ENCODE assay signal across 19 cellular contexts in the genomic region with DNA sequence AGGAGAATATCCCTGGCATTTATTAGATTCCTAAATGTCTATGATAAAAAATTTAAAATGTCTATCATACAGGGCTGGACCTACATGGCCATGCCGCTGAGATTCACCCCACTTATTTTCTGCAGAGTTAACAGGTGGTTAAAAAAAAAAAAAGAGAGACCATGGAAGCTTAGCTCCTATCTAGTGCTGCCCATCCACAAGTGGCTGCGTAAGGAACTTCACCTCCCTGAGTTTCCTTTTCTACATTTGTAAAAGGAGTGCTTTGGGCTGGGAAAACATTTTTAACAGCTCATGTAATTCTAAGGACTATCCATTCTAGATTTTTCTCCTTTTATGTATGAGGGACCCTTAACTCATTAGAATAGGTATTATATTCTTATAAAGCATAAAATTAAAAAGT.
DNase-seq lines count a peak whose midpoint lies in the region; FAIRE-seq and TF ChIP-seq lines count a peak whose summit lies in the region.
"Had no signal": no experiment of that assay in that cellular context is flagged by ENCODE, and none has a peak within 500 bp of the region (broad histone marks: within the 10 kb centered on the region; RNA-seq: fewer than 3 reads in every experiment).

No MANE protein-coding gene starts in this region.

- H3K27ac ChIP-seq in mammary epithelial cell (ENCODE audit: insufficient read depth, low read depth, low read length), result no peak overlapping the region
- no peak overlapping the region for H3K27ac ChIP-seq in breast epithelium
- H3K27ac ChIP-seq: A549, PC-9 had no signal

- no peaks in the 10 kb centered on the region for H3K4me1 ChIP-seq in mammary epithelial cell (ENCODE audit: insufficient read depth, low read length)
- H3K4me1 ChIP-seq in breast epithelium, result no peaks in the 10 kb centered on the region
- H3K4me1 ChIP-seq: A549 had no signal

- CTCF ChIA-PET in mammary epithelial cell (lab: Charles Lee; ENCODE audit: low non-redundant PET), result interaction anchor here (0.6 kb wide), 1 partner anchor 102 kb away, joined by 7 read pairs; no protein-coding TSS in a partner anchor

- peak; percentile 14 to 15 for TF ChIP-seq CTCF in mammary epithelial cell (conservative IDR thresholded peaks at IDR 0.05 in 1 of 2, IDR thresholded peaks at IDR 0.05 in 1 of 2; ENCODE audit: extremely low read depth in 1 of 2, insufficient read depth in 1 of 2, low read depth in 1 of 2, low read length in 2 of 2)
- TF ChIP-seq CTCF in breast epithelium (IDR thresholded peaks at IDR 0.05), result no peak
- peak; percentile 0 for TF ChIP-seq CTCF in fibroblast of pulmonary artery (IDR thresholded peaks at IDR 0.05; ENCODE audit: low read length, missing control alignments)

- H2AFZ ChIP-seq in mammary epithelial cell (ENCODE audit: low read depth, low read length), result no peak overlapping the region
- H2AFZ ChIP-seq: PC-9 had no signal

- no peak for FAIRE-seq in frontal cortex (lab: Jason Lieb, UNC)
- FAIRE-seq: A549 had no signal

- no peak overlapping the region for H3K4me2 ChIP-seq in mammary epithelial cell (ENCODE audit: insufficient read depth, low read depth, low read length)
- H3K4me2 ChIP-seq: A549, PC-9 had no signal

- H3K9ac ChIP-seq in mammary epithelial cell (ENCODE audit: insufficient read depth, low read length), result no peak overlapping the region

- dilution Hi-C loops in mammary epithelial cell (cut with HindIII; ENCODE audit: low sequenced_read_pairs), result no loop called here

- DNase-seq in mammary epithelial cell (no peak), breast epithelium (ENCODE audit: low spot score in 2 of 2) (no peak), RKO (ENCODE audit: low spot score) (peak; percentile 14), fibroblast of pulmonary artery (ENCODE audit: low read depth) (no peak), frontal cortex (ENCODE audit: low spot score in 2 of 2) (no peak), DMS153 treated with DMSO at 0.1 percent for 48 hours (lab: John Stamatoyannopoulos, UW; ENCODE audit: unreplicated experiment) (no peak), NCI-H2107 (lab: John Stamatoyannopoulos, UW) (no peak), HuH-7 (ENCODE audit: low spot score) (no peak)
- DNase-seq: AML-193; Calu3; CD4-positive, alpha-beta T cell; DND-41; MV-4-11; NCI-H1436 treated with DMSO at 0.1 percent for 48 hours; NCI-H2081; NCI-H2227 treated with DMSO at 0.1 percent for 48 hours; NCI-H526; PC-9 had no signal

- no peaks in the 10 kb centered on the region for H4K20me1 ChIP-seq in mammary epithelial cell (ENCODE audit: insufficient read depth, low read length)

- intact Hi-C loops in mammary epithelial cell (cut with micrococcal nuclease) (no loop called here), breast epithelium (cut with DNase I; ENCODE audit: low total_unique reads) (no loop called here)

- in situ Hi-C loops in mammary epithelial cell (cut with MboI; ENCODE audit: low sequenced_read_pairs in 2 of 2), result no loop called here

- H3K4me3 ChIP-seq in mammary epithelial cell (replicated peaks in 1 of 3; ENCODE audit: insufficient read depth in 1 of 3, low read depth in 2 of 3, low read length in 3 of 3) (no peak overlapping the region), breast epithelium (no peak overlapping the region), fibroblast of pulmonary artery (replicated peaks; ENCODE audit: low read depth, low read length) (no peak overlapping the region)
- H3K4me3 ChIP-seq: A549, PC-9 had no signal

- H3K9me3 ChIP-seq in mammary epithelial cell (replicated peaks; ENCODE audit: insufficient read depth, low read length) (no peaks in the 10 kb centered on the region), breast epithelium (peaks cover 0 to 5% of the 10 kb centered on the region in 2 donors)
- H3K9me3 ChIP-seq: A549 had no signal

- H3K27me3 ChIP-seq in mammary epithelial cell (ENCODE audit: insufficient read depth, low read length) (no peaks in the 10 kb centered on the region), breast epithelium (no peaks in the 10 kb centered on the region)

- no peak for TF ChIP-seq POLR2A in breast epithelium (IDR thresholded peaks at IDR 0.05)

- WGBS in mammary epithelial cell (ENCODE audit: low coverage, missing lambda C conversion rate), result 69% methylated on average over 2 of the region's 2 CpGs

- H3K79me2 ChIP-seq in mammary epithelial cell (ENCODE audit: insufficient read depth, low read length), result no peaks in the 10 kb centered on the region

- no peaks in the 10 kb centered on the region for H3K36me3 ChIP-seq in mammary epithelial cell (ENCODE audit: insufficient read depth, low read length)
- H3K36me3 ChIP-seq in breast epithelium, result no peaks in the 10 kb centered on the region

- no TSS peak for BruUV-seq in mammary epithelial cell (replicated peaks; lab: Mats Ljungman, UMichigan)

Comparison
In these comparisons a context has a peak if more than half of its experiments do, and no peak if none do; other contexts are left out.
1. CTCF ChIP-seq: peak in mammary epithelial cell (2 of 2) and fibroblast of pulmonary artery (single experiment); none in breast epithelium (0 of 3).